Comparison of ENCODE assay signal across 30 cellular contexts in the genomic region with DNA sequence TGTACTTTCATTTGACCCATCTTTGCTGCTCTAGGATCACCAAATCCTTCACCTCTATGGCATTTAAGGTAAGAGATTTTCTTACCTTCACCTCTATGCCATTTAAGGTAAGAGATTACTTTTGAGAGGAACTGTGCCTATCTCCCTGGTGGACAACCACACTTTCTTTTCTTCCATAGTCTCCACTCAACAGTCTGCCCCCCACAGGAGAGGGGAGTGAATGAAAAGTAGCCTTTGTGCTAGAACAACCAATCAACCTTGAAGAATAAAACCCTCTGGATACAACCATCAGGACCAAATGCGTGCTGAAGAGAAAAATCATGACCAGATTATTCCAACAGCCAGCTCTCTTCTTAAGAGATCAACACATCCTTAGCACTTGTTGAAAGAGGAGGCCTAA.
"Had no signal": no experiment of that assay in that cellular context is flagged by ENCODE, and none has a peak within 500 bp of the region (broad histone marks: within the 10 kb centered on the region; RNA-seq: fewer than 3 reads in every experiment).

No MANE protein-coding gene starts in this region.

- H3K9me3 ChIP-seq: ascending aorta, body of pancreas, MG63 had no signal

- H3K27ac ChIP-seq: ascending aorta, body of pancreas, coronary artery, PC-9, VCaP had no signal

- H3K36me3 ChIP-seq: ascending aorta, MG63 had no signal

- H3K4me1 ChIP-seq: ascending aorta had no signal

- DNase-seq: activated CD4-positive, alpha-beta memory T cell treated with anti-CD3 and anti-CD28 coated beads for 36 hours; activated CD4-positive, alpha-beta T cell treated with anti-CD3 and anti-CD28 coated beads, Interleukin-2, amount 10 ng/mL, durations not matched to agents 7 days and 5 days; activated CD4-positive, CD25-positive, alpha-beta regulatory T cell; activated CD8-positive, alpha-beta memory T cell treated with anti-CD3 and anti-CD28 coated beads for 24 hours; activated effector memory CD4-positive, alpha-beta T cell treated with anti-CD3 and anti-CD28 coated beads, Interleukin-2, amount 50 U/mL, for 16 hours; activated naive CD4-positive, alpha-beta T cell treated with Interleukin-2 at 50 U/mL for 16 hours; activated naive CD8-positive, alpha-beta T cell treated with anti-CD3 and anti-CD28 coated beads, Interleukin-2, amount 50 U/mL, for 24 hours; activated T-cell treated with anti-CD3 and anti-CD28 coated beads, Interleukin-2, amount 50 U/mL, for 4 hours; amniotic stem cell; body of pancreas; central memory CD4-positive, alpha-beta T cell; MG63; MV-4-11; NCI-H1105; NCI-H1436; NCI-H1694 treated with DMSO at 0.1 percent for 48 hours; NCI-H2029 treated with DMSO at 0.1 percent for 48 hours; NCI-H2171; NCI-H2227 treated with DMSO at 0.1 percent for 48 hours; NCI-H510A; NCI-H526 treated with DMSO at 0.1 percent for 48 hours; PC-9; SIG-M5; T-cell; T-helper 2 cell; T1000 had no signal

- ATAC-seq: activated naive CD4-positive, alpha-beta T cell treated with anti-CD3 and anti-CD28 coated beads, Interleukin-2, amount 50 U/mL, for 72 hours; activated naive CD8-positive, alpha-beta T cell treated with anti-CD3 and anti-CD28 coated beads, Interleukin-2, amount 50 U/mL, for 24 hours; activated T-cell treated with anti-CD3 and anti-CD28 coated beads, Interleukin-2, amount 50 U/mL, for 4 hours; body of pancreas; T-cell had no signal

- H3K27me3 ChIP-seq: ascending aorta, body of pancreas, MG63 had no signal

- H3K4me3 ChIP-seq: ascending aorta, body of pancreas, coronary artery, MG63, PC-9 had no signal
